In the genomic region with DNA sequence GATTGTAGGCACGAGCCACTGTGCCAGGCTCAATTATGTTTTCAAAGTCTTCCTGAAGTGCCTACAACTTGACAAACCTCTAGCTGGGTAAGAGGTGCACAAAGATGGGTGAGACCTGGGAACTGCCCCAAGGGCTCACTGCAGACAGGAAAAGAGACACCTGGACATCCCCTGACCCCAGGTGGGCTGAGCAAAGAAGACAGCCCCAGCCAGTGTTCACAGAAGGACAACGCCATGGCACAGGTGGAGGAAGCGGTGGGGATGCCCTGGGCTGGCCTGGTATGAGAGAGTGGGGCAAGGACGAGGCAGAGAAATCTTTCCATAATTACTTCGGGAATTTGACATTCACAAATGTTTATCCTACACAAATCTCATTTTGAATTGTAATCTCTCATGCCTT, we compare ENCODE assay signal across 3 cellular contexts.
"Had no signal": no experiment of that assay in that cellular context is flagged by ENCODE, and none has a peak within 500 bp of the region (broad histone marks: within the 10 kb centered on the region; RNA-seq: fewer than 3 reads in every experiment).

No MANE protein-coding gene starts in this region.

- DNase-seq: GDM1, GF-D8 had no signal

- ATAC-seq: GM12878 had no signal

- H3K4me3 ChIP-seq: GM12878 had no signal
